Comparison of ENCODE assay signal across 7 cellular contexts in genomic region chr2:20424300-20425290, GRCh38. TPM values are rescaled to one million over a fixed set of nuclear protein-coding genes. Genes with fewer than 3 reads are reported as not detected.
A peak's percentile ranks its signal among the peaks of the same experiment; 100 is the strongest.
DNase-seq lines count a peak whose midpoint lies in the region; ATAC-seq and TF ChIP-seq lines count a peak whose summit lies in the region.

No MANE protein-coding gene starts in this region.

- H3K36me3 ChIP-seq in breast epithelium, result no peaks in the 10 kb centered on the region
- H3K36me3 ChIP-seq in lower lobe of right lung, result no peaks in the 10 kb centered on the region
- no peaks in the 10 kb centered on the region for H3K36me3 ChIP-seq in urinary bladder (ENCODE audit: insufficient read depth)

- H3K27ac ChIP-seq in breast epithelium (peak overlapping the region; percentile 79 to 88), lower lobe of right lung (peak overlapping the region; percentile 85), urinary bladder (ENCODE audit: low read depth) (peak overlapping the region; percentile 30)

- ATAC-seq in GM18858 (IDR thresholded peaks at IDR 0.05; ENCODE audit: unreplicated experiment) (peak; percentile 35), HG02610 (IDR thresholded peaks at IDR 0.05; ENCODE audit: unreplicated experiment) (peak; percentile 45), lower lobe of right lung (peak; percentile 38 to 61)

- intact Hi-C loops in breast epithelium (cut with DNase I; ENCODE audit: low total_unique reads) (no loop called here), lower lobe of right lung (cut with DNase I) (no loop called here)

- TF ChIP-seq POLR2A in breast epithelium (IDR thresholded peaks at IDR 0.05), result no peak

- peak overlapping the region in 1 of 3 donors; percentile 6 for H3K4me3 ChIP-seq in breast epithelium
- H3K4me3 ChIP-seq in lower lobe of right lung, result peak overlapping the region; percentile 29
- no peak overlapping the region for H3K4me3 ChIP-seq in urinary bladder (ENCODE audit: low read depth, low read length)

- DNase-seq in NCI-H226, result peak; percentile 87
- peak in 1 of 2 donors; percentile 61 for DNase-seq in breast epithelium (ENCODE audit: low spot score in 2 of 2)
- peak; percentile 71 for DNase-seq in lower lobe of right lung
- no peak for DNase-seq in stimulated activated CD4-positive, alpha-beta T cell treated with anti-CD3 and anti-CD28 coated beads, Interleukin-12 subunit alpha, Interleukin-12 subunit beta, amount 100 ng/mL, for 4 hours

- H3K9me3 ChIP-seq in breast epithelium, result no peaks in the 10 kb centered on the region
- H3K9me3 ChIP-seq in lower lobe of right lung, result no peaks in the 10 kb centered on the region

- TF ChIP-seq CTCF in breast epithelium (IDR thresholded peaks at IDR 0.05) (no peak), lower lobe of right lung (IDR thresholded peaks at IDR 0.05) (no peak)

- WGBS in urinary bladder, result 56% methylated on average over 15 of the region's 15 CpGs

- no peaks in the 10 kb centered on the region for H3K27me3 ChIP-seq in breast epithelium
- H3K27me3 ChIP-seq in lower lobe of right lung (ENCODE audit: low read depth), result no peaks in the 10 kb centered on the region

- peaks cover 13 to 19% of the 10 kb centered on the region in 2 donors for H3K4me1 ChIP-seq in breast epithelium
- H3K4me1 ChIP-seq in lower lobe of right lung, result peaks cover 68% of the 10 kb centered on the region
- H3K4me1 ChIP-seq in urinary bladder (ENCODE audit: insufficient read depth), result no peaks in the 10 kb centered on the region

RNA-seq across cellular contexts. Expression of gene RHOB, which starts 22.3 kb away (rescaled TPM):
- 1,000 to 10,000 TPM in 1 of 3 donors, 100 to 1,000 TPM in 2; 643 to 1,178 (median 772) TPM for total RNA-seq in breast epithelium
- total RNA-seq in lower lobe of right lung, result 176 TPM
- total RNA-seq in urinary bladder, result 305 TPM
- 1,467 TPM for polyA plus RNA-seq in urinary bladder

Comparison
In these comparisons a context has a peak if more than half of its experiments do, and no peak if none do; other contexts are left out.
1. H3K27ac ChIP-seq: peak in every context shown above with its lines; median percentile 85 in lower lobe of right lung; 84 in breast epithelium; 30 in urinary bladder.